Comparison of ENCODE assay signal across 10 cellular contexts in the genomic region with DNA sequence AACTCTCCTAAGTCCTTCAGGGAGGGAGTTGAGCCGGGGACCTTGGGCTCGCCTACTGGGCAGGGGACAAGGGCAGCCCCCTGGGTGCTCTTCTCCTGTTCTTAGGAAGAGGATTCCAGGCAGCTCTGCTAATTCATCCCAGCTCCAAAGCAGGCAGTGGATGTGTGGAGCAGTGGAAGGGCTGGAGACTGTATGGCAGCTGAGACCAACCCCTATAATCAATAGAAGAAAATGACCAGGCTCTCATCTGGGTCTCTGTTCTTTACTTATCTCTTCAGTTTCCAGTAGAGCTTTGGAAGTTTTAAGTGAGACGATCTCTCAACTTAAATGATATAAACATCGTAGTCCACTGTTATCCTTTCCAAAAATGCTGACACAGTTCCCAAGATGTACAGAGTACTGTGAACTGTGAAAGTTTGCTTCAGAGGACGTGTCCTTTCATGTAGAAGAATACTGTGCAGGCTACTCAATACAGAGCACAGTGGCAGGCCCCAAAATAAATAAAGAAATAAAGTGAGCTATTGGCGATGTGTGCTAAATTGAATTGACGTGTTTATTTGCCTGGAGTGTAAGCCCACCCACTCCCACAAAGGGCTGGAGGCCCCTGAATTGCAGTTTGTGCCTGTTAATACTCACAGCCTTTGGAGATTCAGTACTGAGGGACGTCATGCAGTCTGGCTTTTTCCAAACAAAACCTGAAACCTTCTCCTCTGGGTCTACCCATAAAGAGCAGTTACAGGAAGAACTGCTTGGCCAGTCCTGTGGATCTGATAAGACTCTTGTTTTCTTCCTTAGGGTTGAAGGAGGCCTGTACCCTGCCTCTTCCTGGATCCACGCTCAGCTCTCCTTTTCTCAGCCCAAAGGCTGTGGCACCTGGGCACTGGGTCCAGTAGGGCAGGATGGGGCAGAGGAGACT.
DNase-seq lines count a peak whose midpoint lies in the region; ATAC-seq, FAIRE-seq and TF ChIP-seq lines count a peak whose summit lies in the region.
"Had no signal": no experiment of that assay in that cellular context is flagged by ENCODE, and none has a peak within 500 bp of the region (broad histone marks: within the 10 kb centered on the region; RNA-seq: fewer than 3 reads in every experiment).

No MANE protein-coding gene starts in this region.

- peaks cover 2% of the 10 kb centered on the region for H3K9me3 ChIP-seq in RWPE2 (ENCODE audit: severe bottlenecking)
- H3K9me3 ChIP-seq in pancreas: no peaks in the 10 kb centered on the region

- TF ChIP-seq CTCF in 22Rv1 (IDR thresholded peaks at IDR 0.05) (no peak), RWPE2 (IDR thresholded peaks at IDR 0.05; ENCODE audit: poor library complexity, severe bottlenecking) (no peak), pancreas (IDR thresholded peaks at IDR 0.05) (no peak)

- intact Hi-C loops in pancreas (cut with DNase I): no loop called here

- peak; percentile 20 for ATAC-seq in RWPE2 (ENCODE audit: low read depth)
- ATAC-seq in pancreas: peak; percentile 34 to 48 (median 40)
- no peak for ATAC-seq in HG02852 (IDR thresholded peaks at IDR 0.05; ENCODE audit: unreplicated experiment)

- H3K27ac ChIP-seq in 22Rv1 (peak overlapping the region; percentile 71), RWPE2 (ENCODE audit: poor library complexity, severe bottlenecking) (peak overlapping the region; percentile 27), pancreas (peak overlapping the region; percentile 52 to 87 (median 73))

- H3K36me3 ChIP-seq in RWPE2 (ENCODE audit: low read depth) (no peaks in the 10 kb centered on the region), pancreas (no peaks in the 10 kb centered on the region)

- H3K27me3 ChIP-seq in RWPE2 (ENCODE audit: insufficient read depth, poor library complexity, severe bottlenecking): no peaks in the 10 kb centered on the region
- H3K27me3 ChIP-seq in pancreas: no peaks in the 10 kb centered on the region

- FAIRE-seq in pancreas (lab: Jason Lieb, UNC): no peak
- FAIRE-seq: frontal cortex had no signal

- 72 to 85% methylated on average over 9 of the region's 9 CpGs for WGBS in pancreas, 2 donors

- DNase-seq in RWPE2 (ENCODE audit: low spot score) (no peak), fibroblast of peridontal ligament (ENCODE audit: extremely low read depth) (peak; percentile 44), pancreas (peak in 1 of 6 donors; percentile 37), NCI-H748 (lab: John Stamatoyannopoulos, UW; ENCODE audit: unreplicated experiment) (no peak), HUDEP-2 (lab: John Stamatoyannopoulos, UW; ENCODE audit: unreplicated experiment in 76 of 76) (no peak), NCI-H1048 (lab: John Stamatoyannopoulos, UW) (no peak)
- DNase-seq: NCI-H526 had no signal

- no peak overlapping the region for H3K4me3 ChIP-seq in RWPE2 (ENCODE audit: severe bottlenecking)
- peak overlapping the region in 2 of 4 donors; percentile 5 to 22 for H3K4me3 ChIP-seq in pancreas

- peaks cover 18% of the 10 kb centered on the region for H3K4me1 ChIP-seq in RWPE2 (ENCODE audit: insufficient read depth, poor library complexity, severe bottlenecking)
- H3K4me1 ChIP-seq in pancreas: peaks cover 0 to 13% (median 7%) of the 10 kb centered on the region in 3 donors
